In the genomic region with DNA sequence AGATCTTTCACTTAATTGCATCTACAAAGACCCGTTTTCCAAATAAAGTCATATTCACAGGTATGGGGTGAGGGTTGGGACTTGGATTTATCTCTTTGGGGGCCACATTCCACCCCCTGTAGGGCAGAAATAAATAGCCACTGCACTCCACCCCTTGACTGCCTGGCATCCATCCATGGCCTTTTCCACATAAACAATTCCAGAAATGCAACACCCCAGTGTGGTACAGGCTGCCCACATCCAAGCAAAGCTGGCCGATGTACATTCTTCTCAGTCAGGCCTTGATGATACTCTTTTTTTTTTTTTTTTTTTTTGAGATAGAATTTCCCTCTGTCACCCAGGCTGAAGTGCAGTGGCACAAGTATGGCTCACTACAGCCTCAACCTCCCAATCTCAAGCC, we compare ENCODE assay signal across 16 cellular contexts. TPM values are rescaled to one million over a fixed set of nuclear protein-coding genes. Genes with fewer than 3 reads are reported as not detected.
DNase-seq lines count a peak whose midpoint lies in the region; ATAC-seq and TF ChIP-seq lines count a peak whose summit lies in the region.
"Had no signal": no experiment of that assay in that cellular context is flagged by ENCODE, and none has a peak within 500 bp of the region (broad histone marks: within the 10 kb centered on the region; RNA-seq: fewer than 3 reads in every experiment).

No MANE protein-coding gene starts in this region.

- H3K4me1 ChIP-seq in gastroesophageal sphincter (peaks cover 6 to 56% (median 7%) of the 10 kb centered on the region in 3 donors), parathyroid adenoma (peaks cover 29% of the 10 kb centered on the region), upper lobe of left lung (peaks cover 6 to 47% (median 23%) of the 10 kb centered on the region in 4 donors)
- H3K4me1 ChIP-seq: SJCRH30 had no signal

- TF ChIP-seq EP300 in gastroesophageal sphincter (IDR thresholded peaks at IDR 0.05), result no peak
- no peak for TF ChIP-seq EP300 in upper lobe of left lung (IDR thresholded peaks at IDR 0.05)

- H3K4me1 Mint-ChIP-seq in activated B cell treated with CpG ODN at 0.5 μM for 24 hours (peaks cover 33% of the 10 kb centered on the region), chondrocyte (ENCODE audit: low read depth) (no peaks in the 10 kb centered on the region)

- H3K27me3 Mint-ChIP-seq in activated B cell treated with CpG ODN at 0.5 μM for 24 hours (no peaks in the 10 kb centered on the region), chondrocyte (ENCODE audit: low read depth) (no peaks in the 10 kb centered on the region)
- H3K27me3 Mint-ChIP-seq: central memory CD8-positive, alpha-beta T cell had no signal

- peaks cover 17% of the 10 kb centered on the region for H3K79me2 ChIP-seq in parathyroid adenoma

- peak overlapping the region in 3 of 4 donors; percentile 77 to 96 (median 85) for H3K27ac ChIP-seq in gastroesophageal sphincter
- H3K27ac ChIP-seq in parathyroid adenoma, result peak overlapping the region; percentile 70
- H3K27ac ChIP-seq in upper lobe of left lung, result peak overlapping the region in 3 of 4 donors; percentile 44 to 75 (median 54)
- H3K27ac ChIP-seq: SJCRH30, tibial artery had no signal

- H3K4me2 ChIP-seq in parathyroid adenoma (ENCODE audit: low read length), result no peak overlapping the region

- H3K9me3 ChIP-seq in gastroesophageal sphincter (no peaks in the 10 kb centered on the region), parathyroid adenoma (ENCODE audit: control insufficient read depth, low read length) (no peaks in the 10 kb centered on the region), upper lobe of left lung (no peaks in the 10 kb centered on the region)
- H3K9me3 ChIP-seq: SJCRH30, tibial artery had no signal

- H3K4me3 ChIP-seq in gastroesophageal sphincter, result no peak overlapping the region
- no peak overlapping the region for H3K4me3 ChIP-seq in parathyroid adenoma (ENCODE audit: low read depth, low read length)
- H3K4me3 ChIP-seq in upper lobe of left lung, result no peak overlapping the region
- H3K4me3 ChIP-seq: SJCRH30, tibial artery had no signal

- intact Hi-C loops in activated B cell treated with CpG ODN at 0.5 μM for 24 hours (cut with micrococcal nuclease), result no loop called here

- DNase-seq in activated B cell treated with CpG ODN at 0.5 μM for 24 hours (no peak), upper lobe of left lung (no peak), chondrocyte (ENCODE audit: low spot score) (no peak), DMS53 treated with DMSO at 0.1 percent for 48 hours (lab: John Stamatoyannopoulos, UW; ENCODE audit: unreplicated experiment) (no peak), DMS53 (lab: John Stamatoyannopoulos, UW) (no peak)
- DNase-seq: activated CD4-positive, alpha-beta T cell treated with anti-CD3 and anti-CD28 coated beads, Interleukin-2, amount 50 U/mL, for 48 hours; Kasumi-1; mesendoderm; NCI-H524; nephron progenitor cell; SJCRH30; tibial artery had no signal

- CTCF ChIA-PET in activated B cell treated with CpG ODN at 0.5 μM for 24 hours (lab: Charles Lee), result no interaction called here

- TF ChIP-seq CTCF in activated B cell treated with CpG ODN at 0.5 μM for 24 hours (IDR thresholded peaks at IDR 0.05) (no peak), gastroesophageal sphincter (IDR thresholded peaks at IDR 0.05) (no peak), parathyroid adenoma (IDR thresholded peaks at IDR 0.05) (no peak), upper lobe of left lung (IDR thresholded peaks at IDR 0.05) (no peak), chondrocyte (IDR thresholded peaks at IDR 0.05) (no peak)

- no peak for ATAC-seq in activated B cell treated with CpG ODN at 0.5 μM for 24 hours (ENCODE audit: low read depth)
- ATAC-seq in gastroesophageal sphincter, result no peak
- ATAC-seq in upper lobe of left lung (ENCODE audit: low FRiP score in 2 of 2), result no peak

- H3K36me3 Mint-ChIP-seq in activated B cell treated with CpG ODN at 0.5 μM for 24 hours (ENCODE audit: low read depth) (peaks cover 51% of the 10 kb centered on the region), chondrocyte (ENCODE audit: low read depth) (peaks cover 3% of the 10 kb centered on the region)

- H2AFZ ChIP-seq in parathyroid adenoma, result no peak overlapping the region

- peaks cover 0 to 25% of the 10 kb centered on the region in 2 donors for H3K36me3 ChIP-seq in gastroesophageal sphincter
- no peaks in the 10 kb centered on the region for H3K36me3 ChIP-seq in parathyroid adenoma (ENCODE audit: control insufficient read depth, insufficient read depth, low read length)
- peaks cover 0 to 21% (median 8%) of the 10 kb centered on the region in 4 donors for H3K36me3 ChIP-seq in upper lobe of left lung

- H3K27me3 ChIP-seq in gastroesophageal sphincter (no peaks in the 10 kb centered on the region), parathyroid adenoma (ENCODE audit: control insufficient read depth, insufficient read depth, low read length) (no peaks in the 10 kb centered on the region), upper lobe of left lung (no peaks in the 10 kb centered on the region)
- H3K27me3 ChIP-seq: SJCRH30, tibial artery had no signal

- TF ChIP-seq POLR2A in gastroesophageal sphincter (IDR thresholded peaks at IDR 0.05) (no peak), upper lobe of left lung (IDR thresholded peaks at IDR 0.05) (no peak)

- POLR2A ChIA-PET in activated B cell treated with CpG ODN at 0.5 μM for 24 hours (lab: Charles Lee), result interaction anchor here (1.1 to 1.9 kb wide), 2 partner anchors 13 to 15 kb away, joined by 3 to 6 read pairs; a partner anchor contains a TSS

- WGBS in gastroesophageal sphincter (ENCODE audit: low coverage in 1 of 2), 2 donors, result 63 to 68% methylated on average over 2 of the region's 2 CpGs
- 78 to 85% methylated on average over 2 of the region's 2 CpGs for WGBS in upper lobe of left lung, 2 donors

- H3K9me3 Mint-ChIP-seq in activated B cell treated with CpG ODN at 0.5 μM for 24 hours (peaks cover 2% of the 10 kb centered on the region), chondrocyte (ENCODE audit: low read depth) (peaks cover 5% of the 10 kb centered on the region)
- H3K9me3 Mint-ChIP-seq: central memory CD8-positive, alpha-beta T cell had no signal

- H3K4me3 Mint-ChIP-seq in activated B cell treated with CpG ODN at 0.5 μM for 24 hours (no peak overlapping the region), chondrocyte (ENCODE audit: unreplicated experiment) (no peak overlapping the region)
- H3K4me3 Mint-ChIP-seq: central memory CD8-positive, alpha-beta T cell; nephron progenitor cell; T-helper 1 cell treated with Interleukin-12 subunit alpha and Interleukin-12 subunit beta and Interleukin-4 antibody, amounts not matched to agents 30 μg/mL and 1 μg/mL, for 36 hours had no signal

- H3K9ac ChIP-seq in parathyroid adenoma, result no peak overlapping the region

- H3K27ac Mint-ChIP-seq in activated B cell treated with CpG ODN at 0.5 μM for 24 hours, result peak overlapping the region; percentile 30
- H3K27ac Mint-ChIP-seq in chondrocyte (ENCODE audit: unreplicated experiment), result no peak overlapping the region
- H3K27ac Mint-ChIP-seq: nephron progenitor cell; T-helper 1 cell treated with Interleukin-12 subunit alpha and Interleukin-12 subunit beta and Interleukin-4 antibody, amounts not matched to agents 30 μg/mL and 1 μg/mL, for 36 hours had no signal

RNA-seq across cellular contexts. Expression of a gene that starts 12.9 kb away (rescaled TPM):
- total RNA-seq in activated B cell treated with CpG ODN at 0.5 μM for 24 hours (76.7 and 92.7 TPM in 2 replicates), gastroesophageal sphincter (100 to 1,000 TPM in 1 of 4 donors, 10 to 100 TPM in 3; 52.8 to 118 (median 77.3) TPM), upper lobe of left lung (100 to 1,000 TPM in 2 of 6 donors, 10 to 100 TPM in 4; 54.7 to 141 (median 80.3) TPM), chondrocyte (9.3 to 13.6 TPM (median 9.3 TPM) in 3 replicates)
